ENCODE assay signal across 11 cellular contexts in the genomic region with DNA sequence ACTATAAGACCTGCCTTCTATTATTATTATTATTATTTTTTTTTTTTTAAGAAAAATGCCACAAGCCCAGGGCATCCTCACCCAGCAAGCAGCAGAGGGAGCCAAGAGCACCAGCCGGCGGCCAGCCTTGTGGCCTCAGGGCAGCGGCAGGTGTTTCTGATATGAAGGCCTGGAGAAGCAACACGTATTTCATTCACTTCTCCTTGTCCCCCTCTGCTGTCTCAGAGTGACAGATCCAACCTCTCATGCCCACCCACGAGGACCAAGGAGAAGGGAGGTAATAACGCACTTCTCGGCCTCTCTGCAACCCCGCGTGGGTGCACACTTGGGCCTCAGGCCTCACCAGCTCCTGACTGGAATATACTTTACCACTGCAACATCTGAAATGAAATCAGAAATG. TPM values are rescaled to one million over a fixed set of nuclear protein-coding genes. Genes with fewer than 3 reads are reported as not detected.
DNase-seq lines count a peak whose midpoint lies in the region; ATAC-seq, FAIRE-seq and TF ChIP-seq lines count a peak whose summit lies in the region.
"Had no signal": no experiment of that assay in that cellular context is flagged by ENCODE, and none has a peak within 500 bp of the region (broad histone marks: within the 10 kb centered on the region; RNA-seq: fewer than 3 reads in every experiment).

No MANE protein-coding gene starts in this region.

- CTCF ChIA-PET in endothelial cell of umbilical vein (lab: Charles Lee) = interaction anchor here (0.8 to 3.5 kb wide), 6 partner anchors 9 to 43 kb away, joined by 3 to 10 read pairs (median 3); no protein-coding TSS in a partner anchor

- ATAC-seq in HG02885 (IDR thresholded peaks at IDR 0.05; ENCODE audit: poor library complexity, unreplicated experiment) (no peak), HG03439 (IDR thresholded peaks at IDR 0.05; ENCODE audit: unreplicated experiment) (no peak), GM18505 (IDR thresholded peaks at IDR 0.05; ENCODE audit: unreplicated experiment) (no peak)

- H3K4me1 ChIP-seq in endothelial cell of umbilical vein (ENCODE audit: control insufficient read depth, extremely low read depth, insufficient read depth, low read length) = peaks cover 13% of the 10 kb centered on the region
- H3K4me1 ChIP-seq in prostate gland (replicated peaks) = peaks cover 21% of the 10 kb centered on the region

- POLR2A ChIA-PET in endothelial cell of umbilical vein (lab: Charles Lee) = interaction anchor here (0.7 kb wide), 1 partner anchor 42 kb away, joined by 7 read pairs; no protein-coding TSS in a partner anchor

- dilution Hi-C loops in endothelial cell of umbilical vein (cut with MboI; ENCODE audit: extremely low pct_ligation_motif_present, low sequenced_read_pairs) = no loop called here

- 90% methylated on average over 9 of the region's 9 CpGs for WGBS in prostate gland

- H3K79me2 ChIP-seq in endothelial cell of umbilical vein (ENCODE audit: control insufficient read depth, insufficient read depth, low read length) = peaks cover 87% of the 10 kb centered on the region

- H4K20me1 ChIP-seq in endothelial cell of umbilical vein (replicated peaks; ENCODE audit: control insufficient read depth, extremely low read depth, insufficient read depth, low read length) = peaks cover 2% of the 10 kb centered on the region

- H3K9me3 ChIP-seq in endothelial cell of umbilical vein (replicated peaks; ENCODE audit: control insufficient read depth, insufficient read depth, low read length) (no peaks in the 10 kb centered on the region), prostate gland (no peaks in the 10 kb centered on the region)

- TF ChIP-seq CTCF in endothelial cell of umbilical vein (IDR thresholded peaks at IDR 0.05; ENCODE audit: extremely low read depth in 1 of 2, insufficient read depth in 1 of 2, low read depth in 1 of 2, low read length in 2 of 2) (peak in 1 of 2 donors; percentile 24), prostate gland (IDR thresholded peaks at IDR 0.05) (no peak)

- H3K9me1 ChIP-seq in endothelial cell of umbilical vein (replicated peaks; ENCODE audit: control insufficient read depth, extremely low read depth, insufficient read depth, low read length) = no peaks in the 10 kb centered on the region

- no peak overlapping the region for H3K4me2 ChIP-seq in endothelial cell of umbilical vein (ENCODE audit: insufficient read depth, low read length)

- H3K4me3 ChIP-seq in endothelial cell of umbilical vein (replicated peaks in 1 of 3; ENCODE audit: insufficient read depth in 1 of 3, low read depth in 1 of 3, low read length in 3 of 3) (no peak overlapping the region), prostate gland (no peak overlapping the region)

- H3K9ac ChIP-seq in endothelial cell of umbilical vein (replicated peaks; ENCODE audit: extremely low read depth, insufficient read depth, low read length) = no peak overlapping the region

- no peaks in the 10 kb centered on the region for H3K27me3 ChIP-seq in endothelial cell of umbilical vein (ENCODE audit: control insufficient read depth in 2 of 2, insufficient read depth in 2 of 2, low read length in 2 of 2)
- H3K27me3 ChIP-seq in prostate gland (replicated peaks; ENCODE audit: insufficient read depth) = no peaks in the 10 kb centered on the region

- no peak overlapping the region for H2AFZ ChIP-seq in endothelial cell of umbilical vein (ENCODE audit: low read depth, low read length)

- intact Hi-C loops in endothelial cell of umbilical vein (cut with micrococcal nuclease) = no loop called here
- intact Hi-C loops in prostate gland (cut with DNase I) = no loop called here

- TF ChIP-seq POLR2A in endothelial cell of umbilical vein (IDR thresholded peaks at IDR 0.05; ENCODE audit: low read depth, low read length) = no peak
- no peak for TF ChIP-seq POLR2A in prostate gland (IDR thresholded peaks at IDR 0.05)
- TF ChIP-seq POLR2A in GM18505 (IDR thresholded peaks at IDR 0.05; ENCODE audit: borderline replicate concordance, extremely low read depth, insufficient read depth, insufficient read length) = no peak

- no TSS peak for BruUV-seq in endothelial cell of umbilical vein (replicated peaks; lab: Mats Ljungman, UMichigan)

- peak; percentile 15 for FAIRE-seq in endothelial cell of umbilical vein (lab: Jason Lieb, UNC)
- FAIRE-seq: A204.1 had no signal

- DNase-seq in DMS53 (lab: John Stamatoyannopoulos, UW) (peak; percentile 10), DMS53 treated with DMSO at 0.1 percent for 48 hours (lab: John Stamatoyannopoulos, UW; ENCODE audit: unreplicated experiment) (no peak), NCI-H69 (lab: John Stamatoyannopoulos, UW) (peak; percentile 37), endothelial cell of umbilical vein (ENCODE audit: low read depth, low spot score) (peak; percentile 25), prostate gland (ENCODE audit: low spot score) (no peak)
- DNase-seq: stimulated activated CD8-positive, alpha-beta memory T cell treated with anti-CD3 and anti-CD28 coated beads, Interleukin-4, amount 100 ng/mL, for 48 hours had no signal

- H3K36me3 ChIP-seq in endothelial cell of umbilical vein (ENCODE audit: control insufficient read depth in 2 of 2, extremely low read depth in 1 of 2, insufficient read depth in 2 of 2, low read length in 2 of 2) = no peaks in the 10 kb centered on the region
- H3K36me3 ChIP-seq in prostate gland = no peaks in the 10 kb centered on the region

- no peak overlapping the region for H3K27ac ChIP-seq in endothelial cell of umbilical vein (ENCODE audit: insufficient read depth, low read depth, low read length)
- H3K27ac ChIP-seq in prostate gland = peak overlapping the region; percentile 0 to 25

TF ChIP-seq in endothelial cell of umbilical vein, 7 proteins besides CTCF, POLR2A, EP300 and RAD21:
- TF ChIP-seq JUN (IDR thresholded peaks at IDR 0.05; ENCODE audit: borderline replicate concordance, insufficient read depth, insufficient read length, low read depth) = no peak
- no peak for TF ChIP-seq MYC (IDR thresholded peaks at IDR 0.05; ENCODE audit: low read depth, low read length)
- TF ChIP-seq FOS (IDR thresholded peaks at IDR 0.05; ENCODE audit: borderline replicate concordance, insufficient read depth, low read length) = no peak
- no peak for TF ChIP-seq MAX (IDR thresholded peaks at IDR 0.05; ENCODE audit: insufficient read depth, insufficient read length)
- no peak for TF ChIP-seq POLR2AphosphoS5 (IDR thresholded peaks at IDR 0.05; ENCODE audit: insufficient read depth, low read depth, low read length)
- TF ChIP-seq GATA2 (IDR thresholded peaks at IDR 0.05; ENCODE audit: insufficient read depth, insufficient read length, low read depth, low read length) = no peak
- TF ChIP-seq EZH2 (IDR thresholded peaks at IDR 0.05; ENCODE audit: borderline replicate concordance, low read depth, low read length, severe bottlenecking) = no peak
TF ChIP-seq in endothelial cell of umbilical vein: peak in this region for 0.

RNA-seq across cellular contexts. Expression of gene CDC42BPB, which starts 25.4 kb away (rescaled TPM):
- 131 and 136 TPM in 2 replicates for total RNA-seq in endothelial cell of umbilical vein
- polyA plus RNA-seq in endothelial cell of umbilical vein = 82.6 and 93.7 TPM in 2 replicates
- polyA plus RNA-seq in endothelial cell of umbilical vein (2011; cell fraction: cytosol; rRNA removed) = 91.3 and 93.3 TPM in 2 replicates
- polyA plus RNA-seq in endothelial cell of umbilical vein (2011; cell fraction: nucleus; rRNA removed) = 301 and 323 TPM in 2 replicates
- polyA plus RNA-seq in endothelial cell of umbilical vein (2012) = 81.5 and 92.0 TPM in 2 replicates
- 217 and 238 TPM in 2 replicates for polyA minus RNA-seq in endothelial cell of umbilical vein
- 43.9 TPM for polyA minus RNA-seq in endothelial cell of umbilical vein (2011; cell fraction: cytosol; rRNA and poly(A)+ RNA removed)
- polyA minus RNA-seq in endothelial cell of umbilical vein (2011; cell fraction: nucleus; rRNA and poly(A)+ RNA removed) = 147 and 209 TPM in 2 replicates
- total RNA-seq in prostate gland = 100 to 1,000 TPM in 1 of 2 donors, 10 to 100 TPM in 1; 78.9 to 172 TPM

RNA-seq across cellular contexts. Expression of gene LBHD2, which starts 52.1 kb away (rescaled TPM):
- not detected in 2 replicates for total RNA-seq in endothelial cell of umbilical vein
- not detected in 2 replicates for polyA plus RNA-seq in endothelial cell of umbilical vein
- polyA plus RNA-seq in endothelial cell of umbilical vein (2011; cell fraction: cytosol; rRNA removed) = not detected in 2 replicates
- polyA plus RNA-seq in endothelial cell of umbilical vein (2011; cell fraction: nucleus; rRNA removed) = not detected in 2 replicates
- not detected in 2 replicates for polyA plus RNA-seq in endothelial cell of umbilical vein (2012)
- polyA minus RNA-seq in endothelial cell of umbilical vein = not detected in 2 replicates
- not detected for polyA minus RNA-seq in endothelial cell of umbilical vein (2011; cell fraction: cytosol; rRNA and poly(A)+ RNA removed)
- polyA minus RNA-seq in endothelial cell of umbilical vein (2011; cell fraction: nucleus; rRNA and poly(A)+ RNA removed) = not detected in 2 replicates
- 1 to 10 TPM in 1 of 2 donors, not detected in 1; 3.3 TPM for total RNA-seq in prostate gland
- total RNA-seq: renal cortical epithelial cell had no signal

Comparison
In these comparisons a context has a peak if more than half of its experiments do, and no peak if none do; other contexts are left out.
1. DNase-seq: peak in DMS53 (single experiment), NCI-H69 (single experiment) and endothelial cell of umbilical vein (single experiment); none in DMS53 treated with DMSO at 0.1 percent for 48 hours (single experiment) and prostate gland (single experiment).